In genomic region chr5:89417990-89418820, GRCh38 we compare ENCODE assay signal across 1 cellular context.
TF ChIP-seq lines count a peak whose summit lies in the region.

No MANE protein-coding gene starts in this region.

TF ChIP-seq in K562, 482 proteins besides CTCF, POLR2A, EP300 and RAD21 (continued from another document):
- TF ChIP-seq CHD7 (IDR thresholded peaks at IDR 0.05; ENCODE audit: low read depth, low read length) = no peak
- no peak for TF ChIP-seq HMBOX1 (IDR thresholded peaks at IDR 0.05)
- no peak for TF ChIP-seq MCM7 (IDR thresholded peaks at IDR 0.05)
- TF ChIP-seq DDX20 (tag; IDR thresholded peaks at IDR 0.05; ENCODE audit: low read depth) = no peak
- TF ChIP-seq POLR3G (IDR thresholded peaks at IDR 0.05; ENCODE audit: extremely low read depth, insufficient read length, insufficient replicate concordance) = no peak
- TF ChIP-seq PHF8 (IDR thresholded peaks at IDR 0.05; ENCODE audit: borderline replicate concordance, low read length) = no peak
- peak in 1 of 2 experiments; percentile 55; a peak in 1 of 4 replicates for TF ChIP-seq TBL1XR1 (IDR thresholded peaks at IDR 0.05; ENCODE audit: low read length in 2 of 2)
- peak in 1 of 2 experiments; percentile 82; a peak in 2 of 4 replicates for TF ChIP-seq ZMIZ1 (IDR thresholded peaks at IDR 0.05; ENCODE audit: low read depth in 2 of 2, low read length in 2 of 2)
- TF ChIP-seq FOXK1 (CRISPR knock-in tag; IDR thresholded peaks at IDR 0.05; ENCODE audit: borderline replicate concordance) = no peak
- TF ChIP-seq ZNF175 (CRISPR knock-in tag; IDR thresholded peaks at IDR 0.05; ENCODE audit: low read depth) = 0 out of 2 replicates have a peak, but pooled peaks have one; percentile 41
- TF ChIP-seq ELF4 (CRISPR knock-in tag; IDR thresholded peaks at IDR 0.05) = no peak
- no peak for TF ChIP-seq ARHGAP35 (IDR thresholded peaks at IDR 0.05; ENCODE audit: partially characterized antibody)
- no peak for TF ChIP-seq ZBTB40 (IDR thresholded peaks at IDR 0.05)
- TF ChIP-seq ZBTB40 (CRISPR knock-in tag; IDR thresholded peaks at IDR 0.05) = no peak
- TF ChIP-seq SMARCB1 (IDR thresholded peaks at IDR 0.05; ENCODE audit: insufficient read length, low read depth) = no peak
- TF ChIP-seq RFX5 (IDR thresholded peaks at IDR 0.05; ENCODE audit: low read depth, low read length) = no peak
- no peak for TF ChIP-seq ZC3H8 (IDR thresholded peaks at IDR 0.05)
- TF ChIP-seq CCNT2 (IDR thresholded peaks at IDR 0.05; ENCODE audit: borderline replicate concordance, extremely low read depth, insufficient read length, low read depth, low read length) = no peak
- TF ChIP-seq LEF1 (IDR thresholded peaks at IDR 0.05) = peak; percentile 64
- no peak for TF ChIP-seq CGGBP1 (CRISPR knock-in tag; IDR thresholded peaks at IDR 0.05)
- TF ChIP-seq CBFA2T2 (conservative IDR thresholded peaks at IDR 0.05) = peak; percentile 92
- TF ChIP-seq L3MBTL2 (IDR thresholded peaks at IDR 0.05) = no peak
- no peak for TF ChIP-seq ELK1 (CRISPR knock-in tag; IDR thresholded peaks at IDR 0.05)
- TF ChIP-seq ZNF133 (CRISPR knock-in tag; IDR thresholded peaks at IDR 0.05) = no peak
- TF ChIP-seq GATA2 (CRISPR knock-in tag; IDR thresholded peaks at IDR 0.05) = peak; percentile 62
- no peak for TF ChIP-seq BRCA1 (IDR thresholded peaks at IDR 0.05)
- no peak for TF ChIP-seq BRCA1 (CRISPR knock-in tag; IDR thresholded peaks at IDR 0.05)
- no peak for TF ChIP-seq SREBF1 (IDR thresholded peaks at IDR 0.05; ENCODE audit: borderline replicate concordance, low read depth, low read length)
- no peak for TF ChIP-seq YBX1 (IDR thresholded peaks at IDR 0.05)
- TF ChIP-seq RBM22 (IDR thresholded peaks at IDR 0.05; ENCODE audit: low read depth, low read length, poor library complexity, severe bottlenecking) = no peak
- TF ChIP-seq ZNF184 (CRISPR knock-in tag; IDR thresholded peaks at IDR 0.05) = no peak
TF ChIP-seq in K562: peak in this region for 64.
